ENCODE assay signal across 12 cellular contexts in the genomic region with DNA sequence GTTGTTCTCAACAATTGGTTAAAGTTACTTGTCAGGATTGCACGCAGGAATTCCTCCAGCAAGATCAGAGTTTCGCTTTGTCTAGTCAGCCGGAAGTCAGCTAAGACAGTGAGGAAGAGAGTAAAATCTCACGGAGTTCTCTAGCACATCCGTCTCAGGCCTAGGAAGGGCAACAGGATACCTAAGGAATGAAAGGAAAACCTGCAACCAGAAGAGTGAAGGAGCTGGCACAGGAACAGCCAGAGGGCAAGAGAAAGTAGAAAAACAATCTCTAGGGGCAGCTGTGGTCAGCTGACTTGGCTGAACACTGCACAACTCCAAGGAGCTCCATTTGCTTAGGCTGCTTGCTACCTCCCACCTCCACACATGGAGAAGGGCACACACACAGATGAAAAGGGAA. TPM values are rescaled to one million over a fixed set of nuclear protein-coding genes. Genes with fewer than 3 reads are reported as not detected.
A peak's percentile ranks its signal among the peaks of the same experiment; 100 is the strongest.
DNase-seq lines count a peak whose midpoint lies in the region; ATAC-seq and TF ChIP-seq lines count a peak whose summit lies in the region.
"Had no signal": no experiment of that assay in that cellular context is flagged by ENCODE, and none has a peak within 500 bp of the region (broad histone marks: within the 10 kb centered on the region; RNA-seq: fewer than 3 reads in every experiment).

No MANE protein-coding gene starts in this region.

- no peaks in the 10 kb centered on the region for H3K9me2 ChIP-seq in Karpas-422 (replicated peaks; ENCODE audit: insufficient read depth, low read length)

- no peak overlapping the region for H2AFZ ChIP-seq in Karpas-422 (ENCODE audit: low read length)

- no peaks in the 10 kb centered on the region for H4K20me1 ChIP-seq in Karpas-422 (ENCODE audit: insufficient read depth, low read depth, low read length)

- no peak for TF ChIP-seq CTCF in astrocyte of the cerebellum (IDR thresholded peaks at IDR 0.05; ENCODE audit: low read depth, low read length, missing control alignments)
- no peak for TF ChIP-seq CTCF in left ventricle myocardium inferior (IDR thresholded peaks at IDR 0.05; ENCODE audit: borderline replicate concordance)

- peak; percentile 26 for DNase-seq in ELF-1 (ENCODE audit: low read depth, low spot score)
- DNase-seq in astrocyte of the cerebellum (ENCODE audit: low read depth), result peak; percentile 29
- no peak for DNase-seq in left ventricle myocardium inferior
- DNase-seq in sciatic nerve (ENCODE audit: low spot score), result no peak
- no peak for DNase-seq in HT-29 (ENCODE audit: low spot score)
- DNase-seq in Karpas-422, result no peak
- DNase-seq in mesenteric fat pad (ENCODE audit: low spot score), result no peak
- DNase-seq in putamen (ENCODE audit: low spot score), result no peak
- DNase-seq: activated naive CD8-positive, alpha-beta T cell treated with anti-CD3 and anti-CD28 coated beads, Interleukin-2, amount 10 ng/mL, durations not matched to agents 7 days and 5 days; activated T-cell treated with anti-CD3 and anti-CD28 coated beads for 4 hours; AML-193; left colon had no signal

- no peaks in the 10 kb centered on the region for H3K79me2 ChIP-seq in Karpas-422 (ENCODE audit: low read length)

- H3K36me3 ChIP-seq in left ventricle myocardium inferior (no peaks in the 10 kb centered on the region), Karpas-422 (ENCODE audit: insufficient read depth, low read length) (no peaks in the 10 kb centered on the region)

- no peak overlapping the region for H3K9ac ChIP-seq in Karpas-422 (ENCODE audit: low read length)

- intact Hi-C loops in left ventricle myocardium inferior (cut with micrococcal nuclease), result no loop called here
- intact Hi-C loops in sciatic nerve (cut with DNase I), result no loop called here

- peak; percentile 55 for ATAC-seq in sciatic nerve
- ATAC-seq: left colon had no signal

- H3K9me3 ChIP-seq in left ventricle myocardium inferior (replicated peaks) (no peaks in the 10 kb centered on the region), Karpas-422 (ENCODE audit: low read length) (no peaks in the 10 kb centered on the region)

- H3K27ac ChIP-seq in left ventricle myocardium inferior (replicated peaks) (peak overlapping the region; percentile 34), Karpas-422 (ENCODE audit: low read length) (no peak overlapping the region)

- H3K4me1 ChIP-seq in left ventricle myocardium inferior (peaks cover 10% of the 10 kb centered on the region), Karpas-422 (ENCODE audit: low read length) (no peaks in the 10 kb centered on the region)

- H3K4me3 ChIP-seq in astrocyte of the cerebellum (ENCODE audit: low read depth, low read length) (peak overlapping the region; percentile 23), left ventricle myocardium inferior (peak overlapping the region; percentile 47), Karpas-422 (ENCODE audit: low read length) (no peak overlapping the region)

- in situ Hi-C loops in astrocyte of the cerebellum (cut with HindIII; ENCODE audit: low sequenced_read_pairs), result no loop called here

- H3K27me3 ChIP-seq in left ventricle myocardium inferior (ENCODE audit: low read depth) (no peaks in the 10 kb centered on the region), Karpas-422 (ENCODE audit: low read length) (no peaks in the 10 kb centered on the region)

- H3K4me2 ChIP-seq in Karpas-422 (ENCODE audit: low read depth, low read length, poor library complexity, severe bottlenecking), result no peak overlapping the region

RNA-seq across cellular contexts. Expression of a gene that starts 23.7 kb away (rescaled TPM):
- total RNA-seq in left ventricle myocardium inferior (15.1 TPM), sciatic nerve (28.4 TPM), mesenteric fat pad (23.4 TPM)
- 0.05 and 0.31 TPM in 2 replicates for total RNA-seq in HT-29 (2014; rRNA removed; shearing (Covaris generic))
- 0.51 and 1.3 TPM in 2 replicates for total RNA-seq in Karpas-422 (2014; rRNA removed; shearing (Covaris generic); ENCODE audit: low replicate concordance)

Comparison
In these comparisons a context has a peak if more than half of its experiments do, and no peak if none do; other contexts are left out.
1. DNase-seq: peak in ELF-1 (single experiment) and astrocyte of the cerebellum (single experiment); none in left ventricle myocardium inferior (single experiment), sciatic nerve (single experiment), HT-29 (single experiment), Karpas-422 (single experiment), mesenteric fat pad (single experiment) and putamen (single experiment).